ENCODE assay signal across 22 cellular contexts in the genomic region with DNA sequence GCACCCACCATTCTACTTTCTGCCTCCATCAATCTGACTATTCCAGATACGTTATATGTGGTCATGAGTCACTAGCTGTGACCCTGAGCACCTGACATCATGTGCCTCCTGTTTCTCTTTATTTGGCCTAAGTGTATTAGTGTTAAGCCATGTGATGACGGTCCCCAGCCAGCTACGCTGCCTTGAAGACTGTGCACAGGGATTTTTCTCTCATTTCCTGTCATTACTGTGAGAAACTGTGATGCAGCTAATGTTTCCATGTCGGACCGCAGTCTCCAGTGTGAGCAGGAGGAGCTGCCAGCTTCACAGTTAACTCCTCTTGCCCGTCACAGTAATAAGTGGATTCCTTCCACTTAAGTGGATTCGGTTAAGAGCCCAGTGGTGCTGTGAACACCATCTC. TPM values are rescaled to one million over a fixed set of nuclear protein-coding genes. Genes with fewer than 3 reads are reported as not detected.
A peak's percentile ranks its signal among the peaks of the same experiment; 100 is the strongest.
DNase-seq lines count a peak whose midpoint lies in the region; ATAC-seq and TF ChIP-seq lines count a peak whose summit lies in the region.
"Had no signal": no experiment of that assay in that cellular context is flagged by ENCODE, and none has a peak within 500 bp of the region (broad histone marks: within the 10 kb centered on the region; RNA-seq: fewer than 3 reads in every experiment).

No MANE protein-coding gene starts in this region.

- peaks cover 29% of the 10 kb centered on the region for H3K27me3 ChIP-seq in GM23248 (replicated peaks; ENCODE audit: insufficient read depth)
- H3K27me3 ChIP-seq in naive thymus-derived CD4-positive, alpha-beta T cell (ENCODE audit: control insufficient read depth in 2 of 2, insufficient read depth in 2 of 2, low read length in 2 of 2): no peaks in the 10 kb centered on the region
- H3K27me3 ChIP-seq: BLaER1, tibial nerve had no signal

- H3K4me2 ChIP-seq in GM23248 (ENCODE audit: unreplicated experiment): no peak overlapping the region
- H3K4me2 ChIP-seq: BLaER1, KMS-11 had no signal

- intact Hi-C loops in naive thymus-derived CD4-positive, alpha-beta T cell (cut with micrococcal nuclease): no loop called here

- H3K4me1 Mint-ChIP-seq in naive thymus-derived CD4-positive, alpha-beta T cell: no peaks in the 10 kb centered on the region
- H3K4me1 Mint-ChIP-seq: activated naive CD8-positive, alpha-beta T cell treated with anti-CD3 and anti-CD28 coated beads, Interleukin-2, amount 50 U/mL, for 24 hours had no signal

- TF ChIP-seq CTCF in choroid plexus epithelial cell (conservative IDR thresholded peaks at IDR 0.05; ENCODE audit: low read depth, low read length) (no peak), retinal pigment epithelial cell (conservative IDR thresholded peaks at IDR 0.05; ENCODE audit: low read depth, low read length) (no peak), GM10248 (IDR thresholded peaks at IDR 0.05; ENCODE audit: control extremely low read depth, extremely low read depth, low read depth, missing control alignments) (no peak)

- no peak overlapping the region for H3K4me3 Mint-ChIP-seq in naive thymus-derived CD4-positive, alpha-beta T cell
- H3K4me3 Mint-ChIP-seq: activated CD4-positive, alpha-beta memory T cell treated with anti-CD3 and anti-CD28 coated beads for 36 hours; activated naive CD8-positive, alpha-beta T cell treated with anti-CD3 and anti-CD28 coated beads, Interleukin-2, amount 50 U/mL, for 24 hours; activated T-cell treated with anti-CD3 and anti-CD28 coated beads, Interleukin-2, amount 50 U/mL, for 72 hours had no signal

- no peaks in the 10 kb centered on the region for H3K9me2 ChIP-seq in GM23248 (ENCODE audit: insufficient read depth)

- no peaks in the 10 kb centered on the region for H3K4me1 ChIP-seq in GM23248 (ENCODE audit: insufficient read depth)
- H3K4me1 ChIP-seq in naive thymus-derived CD4-positive, alpha-beta T cell (ENCODE audit: control insufficient read depth in 2 of 2, insufficient read depth in 2 of 2, low read length in 2 of 2): no peaks in the 10 kb centered on the region
- H3K4me1 ChIP-seq: BLaER1, tibial nerve had no signal

- no peak overlapping the region for H3K9ac ChIP-seq in GM23248
- H3K9ac ChIP-seq: BLaER1, KMS-11 had no signal

- H2AFZ ChIP-seq in GM23248: no peak overlapping the region

- CTCF ChIA-PET in GM10248 (lab: Yijun Ruan, JAX): interaction anchor here (0.7 to 3.8 kb wide), 8 partner anchors 11 to 233 kb away, joined by 3 to 21 read pairs (median 4); partner anchors contain the start of gene AARS2
- CTCF ChIA-PET in naive thymus-derived CD4-positive, alpha-beta T cell (lab: Charles Lee): interaction anchor here (0.6 kb wide), 2 partner anchors 119 to 160 kb away, joined by 3 to 4 read pairs; no protein-coding TSS in a partner anchor

- H4K20me1 ChIP-seq in GM23248 (ENCODE audit: insufficient read depth): no peaks in the 10 kb centered on the region
- H4K20me1 ChIP-seq: BLaER1 had no signal

- no peak overlapping the region for H3K27ac ChIP-seq in GM23248
- H3K27ac ChIP-seq in naive thymus-derived CD4-positive, alpha-beta T cell (ENCODE audit: low read depth, low read length): no peak overlapping the region
- H3K27ac ChIP-seq: BLaER1, KMS-11, tibial nerve had no signal

- POLR2A ChIA-PET in GM10248 (lab: Yijun Ruan, JAX): no interaction called here
- POLR2A ChIA-PET in naive thymus-derived CD4-positive, alpha-beta T cell (lab: Charles Lee): no interaction called here

- no peaks in the 10 kb centered on the region for H3F3A ChIP-seq in GM23248 (ENCODE audit: insufficient read depth)

- H3K27ac Mint-ChIP-seq in naive thymus-derived CD4-positive, alpha-beta T cell: no peak overlapping the region
- H3K27ac Mint-ChIP-seq: activated CD4-positive, alpha-beta memory T cell treated with anti-CD3 and anti-CD28 coated beads for 36 hours; activated naive CD8-positive, alpha-beta T cell treated with anti-CD3 and anti-CD28 coated beads, Interleukin-2, amount 50 U/mL, for 24 hours; activated T-cell treated with anti-CD3 and anti-CD28 coated beads, Interleukin-2, amount 50 U/mL, for 72 hours had no signal

- H3K9me3 ChIP-seq in GM23248 (ENCODE audit: low read depth): no peaks in the 10 kb centered on the region
- no peaks in the 10 kb centered on the region for H3K9me3 ChIP-seq in naive thymus-derived CD4-positive, alpha-beta T cell (ENCODE audit: control insufficient read depth in 2 of 3, low read length in 3 of 3)
- H3K9me3 ChIP-seq: BLaER1, tibial nerve had no signal

- 23 to 25% methylated on average over 7 of the region's 7 CpGs for WGBS in GM23248 (ENCODE audit: low coverage in 1 of 2, low lambda C conversion rate in 2 of 2, missing lambda C conversion rate in 2 of 2), 2 experiments

- H3K79me2 ChIP-seq in GM23248 (ENCODE audit: insufficient read depth): no peaks in the 10 kb centered on the region

- peaks cover 26 to 39% (median 34%) of the 10 kb centered on the region in 5 donors for H3K27me3 Mint-ChIP-seq in naive thymus-derived CD4-positive, alpha-beta T cell

- H3K36me3 ChIP-seq in GM23248 (ENCODE audit: low read depth): no peaks in the 10 kb centered on the region
- H3K36me3 ChIP-seq in naive thymus-derived CD4-positive, alpha-beta T cell (ENCODE audit: control insufficient read depth in 2 of 3, insufficient read depth in 3 of 3, low read length in 3 of 3): no peaks in the 10 kb centered on the region
- H3K36me3 ChIP-seq: BLaER1, tibial nerve had no signal

- DNase-seq in GM23248 (peak; percentile 43), NCI-H524 (lab: John Stamatoyannopoulos, UW) (peak; percentile 41 to 68), choroid plexus epithelial cell (ENCODE audit: low read depth) (peak; percentile 8), retinal pigment epithelial cell (ENCODE audit: low read depth) (peak; percentile 87), SW480 (ENCODE audit: low spot score) (no peak), GM10248 (ENCODE audit: extremely low spot score) (no peak)
- DNase-seq in naive thymus-derived CD4-positive, alpha-beta T cell: no peak
- DNase-seq: activated CD4-positive, alpha-beta memory T cell treated with anti-CD3 and anti-CD28 coated beads for 36 hours; activated naive CD8-positive, alpha-beta T cell treated with anti-CD3 and anti-CD28 coated beads, Interleukin-2, amount 50 U/mL, for 24 hours; activated T-cell treated with anti-CD3 and anti-CD28 coated beads, Interleukin-2, amount 50 U/mL, for 72 hours; cerebellar nuclear complex; hypothalamus; left colon; NCI-H446; stimulated activated CD4-positive, alpha-beta T cell treated with anti-CD3 and anti-CD28 coated beads, Interleukin-4, amount 100 ng/mL, for 4 hours had no signal

- H3K4me3 ChIP-seq in GM23248 (no peak overlapping the region), choroid plexus epithelial cell (ENCODE audit: low read depth, low read length) (no peak overlapping the region), retinal pigment epithelial cell (ENCODE audit: low read length) (no peak overlapping the region)
- no peak overlapping the region for H3K4me3 ChIP-seq in naive thymus-derived CD4-positive, alpha-beta T cell (ENCODE audit: low read length)
- H3K4me3 ChIP-seq: BLaER1, tibial nerve had no signal

- ATAC-seq in naive thymus-derived CD4-positive, alpha-beta T cell: no peak
- ATAC-seq in HG03442 (IDR thresholded peaks at IDR 0.05; ENCODE audit: unreplicated experiment): no peak
- ATAC-seq: activated naive CD8-positive, alpha-beta T cell treated with anti-CD3 and anti-CD28 coated beads, Interleukin-2, amount 50 U/mL, for 24 hours; activated T-cell treated with anti-CD3 and anti-CD28 coated beads, Interleukin-2, amount 50 U/mL, for 72 hours; left colon had no signal

- H3K9me3 Mint-ChIP-seq in naive thymus-derived CD4-positive, alpha-beta T cell: no peaks in the 10 kb centered on the region
- H3K9me3 Mint-ChIP-seq: activated CD4-positive, alpha-beta memory T cell treated with anti-CD3 and anti-CD28 coated beads for 36 hours; activated naive CD8-positive, alpha-beta T cell treated with anti-CD3 and anti-CD28 coated beads, Interleukin-2, amount 50 U/mL, for 24 hours; activated T-cell treated with anti-CD3 and anti-CD28 coated beads, Interleukin-2, amount 50 U/mL, for 72 hours had no signal

- no peaks in the 10 kb centered on the region for H3K36me3 Mint-ChIP-seq in naive thymus-derived CD4-positive, alpha-beta T cell
- H3K36me3 Mint-ChIP-seq: activated CD4-positive, alpha-beta memory T cell treated with anti-CD3 and anti-CD28 coated beads for 36 hours had no signal

- in situ Hi-C loops in GM23248 (cut with MboI): no loop called here

RNA-seq across cellular contexts. Expression of gene SPATS1, which starts 9.9 kb away (rescaled TPM):
- not detected in 2 replicates for total RNA-seq in GM23248 (2014; rRNA removed; shearing (Covaris generic))
- polyA plus RNA-seq in GM23248 (2016; fragmentation: Nextera tagmentation; extraction: Ambion mirVana): not detected in 2 replicates
- not detected for total RNA-seq in naive thymus-derived CD4-positive, alpha-beta T cell
- not detected for polyA plus RNA-seq in naive thymus-derived CD4-positive, alpha-beta T cell
- total RNA-seq: activated CD4-positive, alpha-beta memory T cell treated with anti-CD3 and anti-CD28 coated beads for 36 hours; activated T-cell treated with anti-CD3 and anti-CD28 coated beads, Interleukin-2, amount 50 U/mL, for 72 hours; left colon; mononuclear cell; osteocyte; skeletal muscle tissue; tibial nerve had no signal

RNA-seq across cellular contexts. Expression of gene AARS2, which starts 19.4 kb away (rescaled TPM):
- 14.4 and 14.7 TPM in 2 replicates for total RNA-seq in GM23248 (2014; rRNA removed; shearing (Covaris generic))
- polyA plus RNA-seq in GM23248 (2016; fragmentation: Nextera tagmentation; extraction: Ambion mirVana): 5.3 and 6.0 TPM in 2 replicates
- total RNA-seq in naive thymus-derived CD4-positive, alpha-beta T cell: 10 to 100 TPM; 13.5 to 29.8 (median 20.9) TPM
- 10 to 100 TPM in 1 of 2 donors, 1 to 10 TPM in 1; 8.9 to 13.1 TPM for polyA plus RNA-seq in naive thymus-derived CD4-positive, alpha-beta T cell

RNA-seq across cellular contexts. Expression of gene CDC5L, which starts 54.9 kb away (rescaled TPM):
- 20.4 and 22.3 TPM in 2 replicates for total RNA-seq in GM23248 (2014; rRNA removed; shearing (Covaris generic))
- 15.3 and 15.9 TPM in 2 replicates for polyA plus RNA-seq in GM23248 (2016; fragmentation: Nextera tagmentation; extraction: Ambion mirVana)
- total RNA-seq in naive thymus-derived CD4-positive, alpha-beta T cell: 10 to 100 TPM; 17.4 to 25.4 (median 22.4) TPM
- polyA plus RNA-seq in naive thymus-derived CD4-positive, alpha-beta T cell: 10 to 100 TPM; 14.5 to 20.8 TPM

Comparison
In these comparisons a context has a peak if more than half of its experiments do, and no peak if none do; other contexts are left out.
1. DNase-seq: peak in GM23248 (single experiment), NCI-H524 (2 of 2), choroid plexus epithelial cell (single experiment) and retinal pigment epithelial cell (single experiment); none in SW480 (single experiment), GM10248 (single experiment) and naive thymus-derived CD4-positive, alpha-beta T cell (0 of 9).